ENCODE assay signal across 9 cellular contexts in genomic region chr3:134754768-134755559, GRCh38. TPM values are rescaled to one million over a fixed set of nuclear protein-coding genes. Genes with fewer than 3 reads are reported as not detected.
DNase-seq lines count a peak whose midpoint lies in the region; TF ChIP-seq lines count a peak whose summit lies in the region.
"Had no signal": no experiment of that assay in that cellular context is flagged by ENCODE, and none has a peak within 500 bp of the region (broad histone marks: within the 10 kb centered on the region; RNA-seq: fewer than 3 reads in every experiment).

No MANE protein-coding gene starts in this region.

- H3K4me3 ChIP-seq in WI38 (ENCODE audit: low read depth, low read length), result no peak overlapping the region

- TF ChIP-seq CTCF in GM20000 (IDR thresholded peaks at IDR 0.05; ENCODE audit: extremely low read depth, missing control alignments) (peak; percentile 79), WI38 (IDR thresholded peaks at IDR 0.05; ENCODE audit: low read depth, low read length) (peak; percentile 83)

- H3K27me3 Mint-ChIP-seq in immature natural killer cell (ENCODE audit: low read depth in 3 of 3), result peaks cover 2 to 6% (median 6%) of the 10 kb centered on the region in 3 donors

- DNase-seq in NCI-H2171 treated with DMSO at 0.1 percent for 48 hours (lab: John Stamatoyannopoulos, UW) (peak; percentile 3), NCI-H2171 (lab: John Stamatoyannopoulos, UW) (no peak), GM20000 (ENCODE audit: low spot score) (peak; percentile 60), HT1080 (ENCODE audit: low read depth) (peak; percentile 53), head of caudate nucleus (peak in 26 of 42 donors; percentile 3 to 64 (median 19)), immature natural killer cell (no peak)
- peak; percentile 30 to 36 for DNase-seq in stimulated activated CD4-positive, alpha-beta T cell treated with anti-CD3 and anti-CD28 coated beads, Interleukin-2, amount 100 ng/mL, for 48 hours

- peaks cover 0 to 7% (median 0%) of the 10 kb centered on the region in 6 donors for H3K9me3 Mint-ChIP-seq in immature natural killer cell

- no peaks in the 10 kb centered on the region for H3K36me3 Mint-ChIP-seq in immature natural killer cell
- H3K36me3 Mint-ChIP-seq: CD4-positive, CD25-positive, alpha-beta regulatory T cell had no signal

- intact Hi-C loops in head of caudate nucleus (cut with DNase I), result no loop called here

- H3K27ac Mint-ChIP-seq in immature natural killer cell, result no peak overlapping the region
- H3K27ac Mint-ChIP-seq: CD4-positive, CD25-positive, alpha-beta regulatory T cell had no signal

- H3K4me3 Mint-ChIP-seq in immature natural killer cell, result no peak overlapping the region
- H3K4me3 Mint-ChIP-seq: CD4-positive, CD25-positive, alpha-beta regulatory T cell had no signal

- no peaks in the 10 kb centered on the region for H3K4me1 Mint-ChIP-seq in immature natural killer cell
- H3K4me1 Mint-ChIP-seq: CD4-positive, CD25-positive, alpha-beta regulatory T cell had no signal

RNA-seq across cellular contexts. Expression of gene EPHB1, which starts 40.1 kb away (rescaled TPM):
- 4.4 and 5.3 TPM in 2 replicates for total RNA-seq in HT1080 (2014; rRNA removed; shearing (Covaris generic))
- 1.9 and 2.7 TPM in 2 replicates for polyA plus RNA-seq in HT1080 (2015; cell fraction: cytosol; rRNA removed)
- 2.7 and 3.2 TPM in 2 replicates for polyA plus RNA-seq in HT1080 (2015; cell fraction: nucleus; rRNA removed)
- 1 to 10 TPM in 1 of 3 donors, under 1 TPM in 2; 0.45 to 1.7 (median 0.48) TPM for polyA plus RNA-seq in immature natural killer cell

Comparison
In these comparisons a context has a peak if more than half of its experiments do, and no peak if none do; other contexts are left out.
1. DNase-seq: peak in NCI-H2171 treated with DMSO at 0.1 percent for 48 hours (single experiment), GM20000 (single experiment), HT1080 (single experiment), head of caudate nucleus (26 of 42) and stimulated activated CD4-positive, alpha-beta T cell treated with anti-CD3 and anti-CD28 coated beads, Interleukin-2, amount 100 ng/mL, for 48 hours (2 of 2); none in NCI-H2171 (single experiment) and immature natural killer cell (0 of 3).